Comparison of ENCODE assay signal across 8 cellular contexts in genomic region chr17:44331249-44331760, GRCh38.
DNase-seq lines count a peak whose midpoint lies in the region; ATAC-seq and TF ChIP-seq lines count a peak whose summit lies in the region.

No MANE protein-coding gene starts in this region.

- DNase-seq in AG09309 (ENCODE audit: low read depth) (no peak), NCI-H345 (lab: John Stamatoyannopoulos, UW) (peak; percentile 79), kidney glomerular epithelial cell (lab: John Stamatoyannopoulos, UW) (peak; percentile 59)
- peak; percentile 70 for DNase-seq in central memory CD4-positive, alpha-beta T cell
- DNase-seq in stimulated activated CD4-positive, alpha-beta T cell treated with anti-CD3 and anti-CD28 coated beads, TNF-alpha, amount 100 ng/mL, for 4 hours (ENCODE audit: low read depth in 3 of 3) = peak in 2 of 3 experiments; percentile 35 to 62

- no peak overlapping the region for H3K4me3 ChIP-seq in AG09309 (ENCODE audit: control insufficient read depth, low read depth, low read length)

- ATAC-seq in GM21526 (IDR thresholded peaks at IDR 0.05; ENCODE audit: low FRiP score, unreplicated experiment) (peak; percentile 35), HG03442 (IDR thresholded peaks at IDR 0.05; ENCODE audit: unreplicated experiment) (no peak)
- ATAC-seq in activated CD4-positive, CD25-positive, alpha-beta regulatory T cell treated with anti-CD3 and anti-CD28 coated beads, Interleukin-2, amount 50 U/mL, for 24 hours = peak; percentile 19 to 37

- TF ChIP-seq CTCF in AG09309 (IDR thresholded peaks at IDR 0.05; ENCODE audit: control insufficient read depth, insufficient read depth, low read depth, low read length, missing control alignments) = peak; percentile 72
